ENCODE assay signal across 10 cellular contexts in genomic region chr6:67000121-67000520, GRCh38.
"Had no signal": no experiment of that assay in that cellular context is flagged by ENCODE, and none has a peak within 500 bp of the region (broad histone marks: within the 10 kb centered on the region; RNA-seq: fewer than 3 reads in every experiment).

No MANE protein-coding gene starts in this region.

- DNase-seq: GM23248, GOT3, H7, H9, HCEC 1CT, HFFc6 had no signal

- ATAC-seq: GM23338, HCT116 had no signal

- FAIRE-seq: H1, H54 had no signal
